In the genomic region with DNA sequence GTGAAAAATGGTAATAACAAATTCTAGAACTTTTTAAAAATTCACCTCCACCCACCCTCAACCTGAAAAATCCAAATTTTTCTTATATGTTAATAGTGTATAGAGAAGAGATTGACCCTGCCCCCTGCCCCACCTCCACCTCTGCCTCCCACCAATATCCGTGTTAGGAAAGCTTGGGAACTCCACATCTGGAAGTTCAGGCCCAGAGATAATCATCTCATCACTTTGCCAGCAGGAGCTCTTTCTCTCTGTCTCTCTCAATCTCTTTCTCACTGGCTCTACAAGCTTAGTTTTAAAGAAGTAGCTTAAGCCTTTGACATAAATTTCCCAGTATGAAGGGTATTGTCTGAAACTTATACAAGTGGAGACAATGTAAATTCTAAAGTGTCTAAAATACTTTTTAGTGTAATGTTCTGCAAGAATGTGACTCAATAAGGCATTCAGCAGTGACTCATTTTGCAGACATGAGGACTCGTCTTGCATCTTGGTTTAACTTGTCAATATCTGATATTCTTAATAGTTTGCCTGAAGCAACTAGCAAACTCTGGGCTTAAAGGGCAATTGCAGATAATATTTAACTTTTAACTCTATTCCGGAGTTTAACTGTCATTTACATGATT, we compare ENCODE assay signal across 16 cellular contexts.
DNase-seq lines count a peak whose midpoint lies in the region; TF ChIP-seq lines count a peak whose summit lies in the region.
"Had no signal": no experiment of that assay in that cellular context is flagged by ENCODE, and none has a peak within 500 bp of the region (broad histone marks: within the 10 kb centered on the region; RNA-seq: fewer than 3 reads in every experiment).

No MANE protein-coding gene starts in this region.

- H3K36me3 Mint-ChIP-seq in activated CD4-positive, alpha-beta T cell treated with anti-CD3 and anti-CD28 coated beads, Interleukin-2, amount 10 ng/mL, durations not matched to agents 24 days and 14 days (ENCODE audit: low read depth), result no peaks in the 10 kb centered on the region
- no peaks in the 10 kb centered on the region for H3K36me3 Mint-ChIP-seq in mesothelial cell of epicardium

- H3K36me3 ChIP-seq in kidney epithelial cell (ENCODE audit: control insufficient read depth, insufficient read depth, low read length), result no peaks in the 10 kb centered on the region
- H3K36me3 ChIP-seq: colonic mucosa, upper lobe of right lung had no signal

- H3K4me3 ChIP-seq in AG04449 (ENCODE audit: low read depth, low read length) (no peak overlapping the region), kidney epithelial cell (ENCODE audit: low read depth, low read length) (no peak overlapping the region)
- H3K4me3 ChIP-seq: colonic mucosa, upper lobe of right lung had no signal

- DNase-seq in AG04449 (ENCODE audit: low read depth, low spot score) (peak; percentile 21), HT1080 (ENCODE audit: low read depth) (peak; percentile 23), dedifferentiated amniotic fluid mesenchymal stem cell (ENCODE audit: extremely low spot score) (peak; percentile 62), kidney epithelial cell (ENCODE audit: low read depth) (peak; percentile 70), mesothelial cell of epicardium (ENCODE audit: low spot score in 2 of 2, unreplicated experiment in 2 of 2) (no peak), NCI-H69 (lab: John Stamatoyannopoulos, UW) (no peak), mucosa of gallbladder (ENCODE audit: low spot score) (no peak)
- DNase-seq in activated CD4-positive, alpha-beta T cell treated with anti-CD3 and anti-CD28 coated beads, Interleukin-2, amount 10 ng/mL, durations not matched to agents 24 days and 14 days, result no peak
- DNase-seq: AML-193; colonic mucosa; DMS79; NCI-H1417 treated with DMSO at 0.1 percent for 48 hours; NCI-H774; Right ventricle myocardium superior; stimulated activated CD4-positive, alpha-beta T cell treated with anti-CD3 and anti-CD28 coated beads, Interleukin-1b, Interleukin-23, amount 100 ng/mL, for 48 hours; upper lobe of right lung had no signal

- H3K4me3 Mint-ChIP-seq in activated CD4-positive, alpha-beta T cell treated with anti-CD3 and anti-CD28 coated beads, Interleukin-2, amount 10 ng/mL, durations not matched to agents 24 days and 14 days, result no peak overlapping the region
- H3K4me3 Mint-ChIP-seq in mesothelial cell of epicardium, result no peak overlapping the region

- CTCF ChIA-PET in AG04449 (lab: Yijun Ruan, JAX), result no interaction called here

- intact Hi-C loops in activated CD4-positive, alpha-beta T cell treated with anti-CD3 and anti-CD28 coated beads, Interleukin-2, amount 10 ng/mL, durations not matched to agents 24 days and 14 days (cut with micrococcal nuclease), result no loop called here

- peaks cover 5% of the 10 kb centered on the region for H3K9me3 Mint-ChIP-seq in activated CD4-positive, alpha-beta T cell treated with anti-CD3 and anti-CD28 coated beads, Interleukin-2, amount 10 ng/mL, durations not matched to agents 24 days and 14 days
- no peaks in the 10 kb centered on the region for H3K9me3 Mint-ChIP-seq in mesothelial cell of epicardium

- no peak overlapping the region for H3K27ac Mint-ChIP-seq in activated CD4-positive, alpha-beta T cell treated with anti-CD3 and anti-CD28 coated beads, Interleukin-2, amount 10 ng/mL, durations not matched to agents 24 days and 14 days
- no peak overlapping the region for H3K27ac Mint-ChIP-seq in mesothelial cell of epicardium

- no peaks in the 10 kb centered on the region for H3K4me1 Mint-ChIP-seq in activated CD4-positive, alpha-beta T cell treated with anti-CD3 and anti-CD28 coated beads, Interleukin-2, amount 10 ng/mL, durations not matched to agents 24 days and 14 days
- H3K4me1 Mint-ChIP-seq in mesothelial cell of epicardium, result peaks cover 19% of the 10 kb centered on the region

- POLR2A ChIA-PET in AG04449 (lab: Yijun Ruan, JAX), result no interaction called here

- no peaks in the 10 kb centered on the region for H3K27me3 ChIP-seq in kidney epithelial cell (ENCODE audit: control insufficient read depth, insufficient read depth, low read length)
- H3K27me3 ChIP-seq: colonic mucosa, upper lobe of right lung had no signal

- H3K27me3 Mint-ChIP-seq in activated CD4-positive, alpha-beta T cell treated with anti-CD3 and anti-CD28 coated beads, Interleukin-2, amount 10 ng/mL, durations not matched to agents 24 days and 14 days, result no peaks in the 10 kb centered on the region
- H3K27me3 Mint-ChIP-seq in mesothelial cell of epicardium (ENCODE audit: low read depth), result no peaks in the 10 kb centered on the region

- TF ChIP-seq CTCF in AG04449 (IDR thresholded peaks at IDR 0.05; ENCODE audit: insufficient read depth, low read length, missing control alignments) (no peak), kidney epithelial cell (IDR thresholded peaks at IDR 0.05; ENCODE audit: insufficient read depth, low read length, poor library complexity, severe bottlenecking) (no peak), mesothelial cell of epicardium (IDR thresholded peaks at IDR 0.05; ENCODE audit: unreplicated experiment) (no peak)

Comparison
In these comparisons a context has a peak if more than half of its experiments do, and no peak if none do; other contexts are left out.
1. DNase-seq: peak in AG04449 (single experiment), HT1080 (single experiment), dedifferentiated amniotic fluid mesenchymal stem cell (single experiment) and kidney epithelial cell (single experiment); none in activated CD4-positive, alpha-beta T cell treated with anti-CD3 and anti-CD28 coated beads, Interleukin-2, amount 10 ng/mL, durations not matched to agents 24 days and 14 days (single experiment), mesothelial cell of epicardium (0 of 2), NCI-H69 (single experiment) and mucosa of gallbladder (single experiment).